In genomic region chr2:91562184-91562583, GRCh38 we compare ENCODE assay signal across 6 cellular contexts.
A peak's percentile ranks its signal among the peaks of the same experiment; 100 is the strongest.
DNase-seq lines count a peak whose midpoint lies in the region; ATAC-seq, FAIRE-seq and TF ChIP-seq lines count a peak whose summit lies in the region.
"Not testable (repeated sequence)": the region's sequence is repeated elsewhere in the genome, so short reads cannot be mapped to it uniquely, and the experiment has no call there.

No MANE protein-coding gene starts in this region.

- not testable (repeated sequence) for H3K4me3 Mint-ChIP-seq in chondrocyte (ENCODE audit: unreplicated experiment)

- H3K4me1 ChIP-seq in RWPE2 (ENCODE audit: insufficient read depth, poor library complexity, severe bottlenecking); kidney (ENCODE audit: control insufficient read depth in 1 of 2, insufficient read depth in 1 of 2, low read depth in 1 of 2, low read length in 2 of 2); spleen: not testable (repeated sequence)

- not testable (repeated sequence) for H3K27me3 ChIP-seq in RWPE2 (ENCODE audit: insufficient read depth, poor library complexity, severe bottlenecking); spleen (replicated peaks in 1 of 7)

- not testable (repeated sequence) for TF ChIP-seq CTCF in RWPE2 (IDR thresholded peaks at IDR 0.05; ENCODE audit: poor library complexity, severe bottlenecking); chondrocyte (IDR thresholded peaks at IDR 0.05); kidney (IDR thresholded peaks at IDR 0.05; ENCODE audit: borderline replicate concordance, extremely low read depth, insufficient read depth); spleen (IDR thresholded peaks at IDR 0.05 in 8 of 11, conservative IDR thresholded peaks at IDR 0.05 in 3 of 11)

- peak; percentile 10 for DNase-seq in RWPE2 (ENCODE audit: low spot score)
- DNase-seq in chondrocyte (ENCODE audit: low spot score) = peak; percentile 57
- DNase-seq in cardiac septum (ENCODE audit: low spot score) = peak; percentile 60
- DNase-seq in kidney = peak; percentile 39
- peak; percentile 45 for DNase-seq in mesenteric fat pad (ENCODE audit: low spot score)
- DNase-seq in spleen = peak; percentile 41

- FAIRE-seq in kidney (lab: Jason Lieb, UNC) = not testable (repeated sequence)

- H3K27ac ChIP-seq in RWPE2 (ENCODE audit: poor library complexity, severe bottlenecking); kidney (ENCODE audit: low read depth in 2 of 2, low read length in 2 of 2); spleen: not testable (repeated sequence)

- H3K9me3 Mint-ChIP-seq in chondrocyte (ENCODE audit: low read depth) = peaks cover 18% of the 10 kb centered on the region

- 56 to 83% (median 65%) methylated on average over 1 of the region's 2 CpGs for WGBS in spleen, 5 donors

- intact Hi-C loops in cardiac septum (cut with DNase I); kidney (cut with DNase I); spleen (cut with DNase I; ENCODE audit: low total_unique reads): not testable (repeated sequence)

- H3K27me3 Mint-ChIP-seq in chondrocyte (ENCODE audit: low read depth) = not testable (repeated sequence)

- H3K4me1 Mint-ChIP-seq in chondrocyte (ENCODE audit: low read depth) = not testable (repeated sequence)

- H3K4me3 ChIP-seq in RWPE2 (ENCODE audit: severe bottlenecking); kidney (ENCODE audit: low read length in 2 of 2); spleen: not testable (repeated sequence)

- not testable (repeated sequence) for H3K36me3 Mint-ChIP-seq in chondrocyte (ENCODE audit: low read depth)

- not testable (repeated sequence) for TF ChIP-seq POLR2A in spleen (IDR thresholded peaks at IDR 0.05)

- H3K36me3 ChIP-seq in RWPE2 (ENCODE audit: low read depth); kidney (ENCODE audit: control insufficient read depth in 1 of 2, insufficient read depth in 2 of 2, low read length in 2 of 2); spleen: not testable (repeated sequence)

- not testable (repeated sequence) for ATAC-seq in RWPE2 (ENCODE audit: low read depth)

- not testable (repeated sequence) for H3K9ac ChIP-seq in kidney (ENCODE audit: low read length in 2 of 2)

- not testable (repeated sequence) for H3K9me3 ChIP-seq in RWPE2 (ENCODE audit: severe bottlenecking); kidney (ENCODE audit: control insufficient read depth in 1 of 2, low read length in 2 of 2); spleen

- H3K27ac Mint-ChIP-seq in chondrocyte (ENCODE audit: unreplicated experiment) = not testable (repeated sequence)

Comparison
In these comparisons a context has a peak if more than half of its experiments do, and no peak if none do; other contexts are left out.
1. DNase-seq: peak in every context shown above with its lines; median percentile 60 in cardiac septum; 57 in chondrocyte; 45 in mesenteric fat pad; 41 in spleen; 39 in kidney; 10 in RWPE2.